Comparison of ENCODE assay signal across 8 cellular contexts in the genomic region with DNA sequence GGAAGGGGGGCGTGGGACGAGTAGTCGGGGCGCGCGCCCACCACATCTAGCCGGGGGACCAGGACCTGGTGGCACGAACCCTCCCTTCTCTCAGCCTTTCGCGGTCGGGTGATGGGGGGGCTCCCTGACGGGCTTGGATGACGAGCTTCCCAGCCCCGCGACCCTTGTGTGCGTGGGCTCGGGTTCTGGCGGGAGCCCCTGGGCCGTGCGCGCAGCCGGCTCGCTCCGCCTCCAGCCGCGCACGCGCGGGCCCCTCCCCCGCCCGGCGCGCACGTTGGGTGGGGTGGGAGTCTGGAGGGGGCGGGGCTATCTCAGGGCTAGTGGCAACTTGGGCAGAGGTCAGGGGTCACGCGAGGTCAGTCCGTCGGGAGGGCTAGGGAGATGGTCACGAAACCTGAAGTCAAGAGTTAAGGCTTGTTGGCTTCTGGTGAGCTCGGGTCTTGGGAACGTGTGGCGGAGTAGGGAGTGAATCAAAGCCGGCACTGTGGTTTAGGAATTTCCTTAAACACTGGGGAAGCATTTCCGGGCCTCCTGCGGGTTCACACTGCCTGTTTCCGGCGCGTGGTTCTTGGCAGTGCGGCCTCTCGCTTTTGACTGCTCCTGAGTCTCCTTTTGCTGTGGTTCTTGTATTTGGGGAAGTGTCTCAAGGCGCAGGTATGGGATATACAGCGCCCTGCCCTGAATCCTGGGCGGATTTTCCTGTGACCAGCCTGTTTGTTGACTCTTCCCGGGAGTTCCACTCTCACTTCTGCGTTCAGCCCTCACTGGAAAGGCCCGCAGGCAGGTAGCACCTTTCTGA. TPM values are rescaled to one million over a fixed set of nuclear protein-coding genes. Genes with fewer than 3 reads are reported as not detected.
DNase-seq lines count a peak whose midpoint lies in the region; ATAC-seq lines count a peak whose summit lies in the region.

A gene (plus strand): TSS at position 356 of the 799 bp plus-strand sequence. CDS start 1,654 bp downstream, outside the sequence.

- H2BK15ac ChIP-seq in mesendoderm (replicated peaks; ENCODE audit: low read depth), result no peak within 1 kb of the TSS

- peaks cover 16% of the 10 kb centered on the region for H3K36me3 ChIP-seq in CD8-positive, alpha-beta memory T cell (ENCODE audit: insufficient read depth, low read length)
- H3K36me3 ChIP-seq in endocrine pancreas (ENCODE audit: control insufficient read depth, insufficient read depth, low read length) (peaks cover 5% of the 10 kb centered on the region), mesendoderm (ENCODE audit: control insufficient read depth, insufficient read depth, low read length) (peaks cover 3% of the 10 kb centered on the region)

- peak within 1 kb of the TSS; percentile 93 for H3K4me2 ChIP-seq in mesendoderm (ENCODE audit: low read length)

- H2BK120ac ChIP-seq in mesendoderm (ENCODE audit: low read depth, low read length), result no peak within 1 kb of the TSS

- peak within 1 kb of the TSS; percentile 95 to 99 (median 97) for H3K4me3 Mint-ChIP-seq in CD8-positive, alpha-beta memory T cell

- H3K4me3 ChIP-seq in CD8-positive, alpha-beta memory T cell (ENCODE audit: low read length), result peak within 1 kb of the TSS; percentile 84
- H3K4me3 ChIP-seq in endocrine pancreas (ENCODE audit: control insufficient read depth, insufficient read depth, low read length) (peak within 1 kb of the TSS; percentile 65), mesendoderm (ENCODE audit: low read length) (peak within 1 kb of the TSS; percentile 89)

- peaks cover 28% of the 10 kb centered on the region for H3K4me1 ChIP-seq in CD8-positive, alpha-beta memory T cell (ENCODE audit: insufficient read depth, low read length)
- peaks cover 7% of the 10 kb centered on the region for H3K4me1 ChIP-seq in endocrine pancreas (ENCODE audit: control insufficient read depth, insufficient read depth, low read length)
- H3K4me1 ChIP-seq in mesendoderm (ENCODE audit: control insufficient read depth, low read depth, low read length), result peaks cover 3% of the 10 kb centered on the region

- peak within 1 kb of the TSS; percentile 97 for H2BK5ac ChIP-seq in mesendoderm (ENCODE audit: low read length)

- H3K4me1 Mint-ChIP-seq in CD8-positive, alpha-beta memory T cell, result peaks cover 24 to 39% (median 35%) of the 10 kb centered on the region in 3 donors

- peak within 1 kb of the TSS; percentile 99 for H3K56ac ChIP-seq in mesendoderm (ENCODE audit: low read length)

- peaks cover 0 to 2% (median 0%) of the 10 kb centered on the region in 5 donors for H3K9me3 Mint-ChIP-seq in CD8-positive, alpha-beta memory T cell

- H2AK5ac ChIP-seq in mesendoderm (ENCODE audit: low read length), result no peak within 1 kb of the TSS

- peak within 1 kb of the TSS; percentile 89 for H3K4ac ChIP-seq in mesendoderm (ENCODE audit: low read depth, low read length)

- ATAC-seq in GM19463 (IDR thresholded peaks at IDR 0.05; ENCODE audit: unreplicated experiment), result peak; percentile 30

- H4K5ac ChIP-seq in mesendoderm (ENCODE audit: low read length), result no peak within 1 kb of the TSS

- no peaks in the 10 kb centered on the region for H3K27me3 ChIP-seq in CD8-positive, alpha-beta memory T cell (ENCODE audit: insufficient read depth, low read length, poor library complexity, severe bottlenecking)
- H3K27me3 ChIP-seq in endocrine pancreas (ENCODE audit: control insufficient read depth, insufficient read depth, low read length) (no peaks in the 10 kb centered on the region), mesendoderm (ENCODE audit: insufficient read depth, low read length, poor library complexity) (no peaks in the 10 kb centered on the region)

- peak; percentile 63 to 85 (median 78) for DNase-seq in CD8-positive, alpha-beta memory T cell
- peak; percentile 54 for DNase-seq in HS-27A (ENCODE audit: low read depth)
- DNase-seq in NOMO-1 treated with dmso at 0.1 percent for 144 hours (lab: John Stamatoyannopoulos, UW; ENCODE audit: unreplicated experiment), result peak; percentile 70
- peak; percentile 47 for DNase-seq in activated CD8-positive, alpha-beta memory T cell treated with anti-CD3 and anti-CD28 coated beads, Interleukin-2, amount 50 U/mL, for 1 hour (ENCODE audit: extremely low read depth)
- peak; percentile 88 for DNase-seq in mesendoderm
- DNase-seq in stimulated activated CD8-positive, alpha-beta memory T cell treated with anti-CD3 and anti-CD28 coated beads, Interleukin-12 subunit alpha, Interleukin-12 subunit beta, amount 100 ng/mL, for 24 hours (ENCODE audit: extremely low read depth), result peak; percentile 67

- POLR2A ChIA-PET in CD8-positive, alpha-beta memory T cell (lab: Charles Lee), result interaction anchor here (0.5 to 1.3 kb wide), 5 partner anchors 40 to 281 kb away, joined by 3 to 4 read pairs (median 3); a partner anchor contains a TSS

- peaks cover 0 to 3% of the 10 kb centered on the region in 2 donors for H3K27me3 Mint-ChIP-seq in CD8-positive, alpha-beta memory T cell

- H3K27ac Mint-ChIP-seq in CD8-positive, alpha-beta memory T cell, result peak within 1 kb of the TSS; percentile 98 to 100 (median 100)

- no peaks in the 10 kb centered on the region for H3K9me3 ChIP-seq in CD8-positive, alpha-beta memory T cell (ENCODE audit: low read length)
- H3K9me3 ChIP-seq in endocrine pancreas (ENCODE audit: control insufficient read depth, low read length), result no peaks in the 10 kb centered on the region

- peak within 1 kb of the TSS; percentile 3 for H4K8ac ChIP-seq in mesendoderm (ENCODE audit: low read depth, low read length)

- H3K79me1 ChIP-seq in mesendoderm (ENCODE audit: low read length), result peaks cover 8% of the 10 kb centered on the region

- peaks cover 21% of the 10 kb centered on the region for H3K79me2 ChIP-seq in mesendoderm (ENCODE audit: control insufficient read depth, insufficient read depth, low read length)

- CTCF ChIA-PET in CD8-positive, alpha-beta memory T cell (lab: Charles Lee), result no interaction called here

- H3K27ac ChIP-seq in CD8-positive, alpha-beta memory T cell (ENCODE audit: low read depth, low read length), result peak within 1 kb of the TSS; percentile 98
- H3K27ac ChIP-seq in mesendoderm (ENCODE audit: low read depth, low read length), result peak within 1 kb of the TSS; percentile 98

- H3K9ac ChIP-seq in endocrine pancreas (ENCODE audit: control insufficient read depth, insufficient read depth, low read length) (peak within 1 kb of the TSS; percentile 85), mesendoderm (ENCODE audit: low read length) (peak within 1 kb of the TSS; percentile 100)

- H3K18ac ChIP-seq in mesendoderm (ENCODE audit: low read length), result peak within 1 kb of the TSS; percentile 82

- no CpG with 5 or more reads among the region's 57 CpGs for WGBS in mesendoderm (ENCODE audit: extremely low coverage, insufficient coverage, low lambda C conversion rate)

- peaks cover 0 to 43% (median 5%) of the 10 kb centered on the region in 3 donors for H3K36me3 Mint-ChIP-seq in CD8-positive, alpha-beta memory T cell

- H3K23ac ChIP-seq in mesendoderm (ENCODE audit: low read length), result peak within 1 kb of the TSS; percentile 99

RNA-seq across cellular contexts. Expression of the gene that starts here (rescaled TPM):
- total RNA-seq in CD8-positive, alpha-beta memory T cell, result 10 to 100 TPM; 75.4 to 76.3 TPM
- polyA plus RNA-seq in CD8-positive, alpha-beta memory T cell, result 33.0 TPM
- polyA plus RNA-seq in mesendoderm (2013, experiment 1 of 2), result 29.1 TPM
- 25.0 TPM for polyA plus RNA-seq in mesendoderm (2013, experiment 2 of 2)

Comparison
In these comparisons a context has a peak if more than half of its experiments do, and no peak if none do; other contexts are left out.
1. Peak in every context shown above with its lines: DNase-seq, ATAC-seq, H3K4me3 ChIP-seq and H3K27ac ChIP-seq.